1 cellular context compared by ENCODE assay signal in the genomic region with DNA sequence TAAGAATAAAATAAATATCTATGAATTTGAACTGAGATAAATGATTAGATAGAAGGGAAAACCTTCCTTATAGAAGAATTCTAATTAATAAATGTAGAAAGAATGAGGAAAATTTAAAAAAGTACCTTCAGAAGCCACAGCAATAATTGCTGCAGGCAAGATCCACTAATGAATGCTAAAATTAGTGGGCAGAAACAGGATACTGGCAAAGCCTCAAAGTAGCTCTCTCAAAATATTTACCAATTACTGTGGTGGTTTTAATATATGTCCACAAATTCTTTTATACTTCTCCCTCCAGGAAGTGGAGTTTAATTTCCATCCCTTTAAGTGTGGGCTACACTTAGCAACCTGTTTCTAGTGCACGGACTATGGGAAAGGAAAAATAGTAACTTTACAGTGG.
TF ChIP-seq lines count a peak whose summit lies in the region.

No MANE protein-coding gene starts in this region.

TF ChIP-seq in GM12878, 131 proteins besides CTCF, POLR2A, EP300 and RAD21 (continued from another document):
- TF ChIP-seq IRF5 (IDR thresholded peaks at IDR 0.05; ENCODE audit: borderline replicate concordance) = no peak
